13 cellular contexts compared by ENCODE assay signal in the genomic region with DNA sequence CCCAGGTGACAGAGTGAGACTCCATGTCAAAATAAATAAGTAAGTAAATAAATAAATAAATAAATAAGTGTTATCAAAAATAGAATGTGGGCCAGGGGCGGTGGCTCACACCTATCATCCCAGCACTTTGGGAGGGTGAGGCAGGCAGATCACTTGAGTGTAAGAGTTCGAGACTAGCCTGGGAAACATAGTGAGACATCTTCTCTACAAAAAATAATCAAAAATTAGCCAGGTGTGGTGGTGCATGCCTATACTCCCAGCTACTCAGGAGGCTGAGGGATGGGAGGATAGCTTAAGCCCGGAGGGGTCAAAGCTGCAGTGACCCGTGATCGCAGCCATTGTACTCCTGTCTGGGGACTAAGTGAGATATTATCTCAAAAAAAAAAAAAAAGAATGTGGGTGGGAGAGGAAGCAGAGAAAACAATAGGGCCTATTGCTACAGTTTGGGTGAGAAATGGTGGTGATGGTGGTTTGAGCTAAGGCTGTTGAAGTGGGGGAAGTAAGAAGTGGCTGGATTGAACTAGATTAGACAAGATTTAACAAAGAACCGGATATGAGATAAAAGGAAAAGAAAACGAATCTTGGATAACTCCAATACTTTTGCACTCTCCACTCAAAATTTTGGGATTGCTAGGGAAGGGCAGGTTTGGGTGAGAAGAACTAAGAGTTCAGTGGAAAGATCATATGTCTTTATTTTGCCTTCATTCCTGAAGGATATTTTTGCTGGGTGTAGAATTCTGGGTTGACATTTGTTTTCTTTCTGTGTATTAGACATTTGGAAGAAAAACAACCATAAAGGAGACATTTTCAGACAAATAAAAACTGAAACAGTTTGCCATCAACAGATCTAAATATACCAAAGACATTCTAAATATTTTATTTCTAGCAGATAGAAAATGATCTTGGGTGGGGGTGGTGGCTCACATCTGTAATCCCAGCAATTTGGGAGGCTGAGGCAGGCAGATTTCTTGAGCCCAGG. TPM values are rescaled to one million over a fixed set of nuclear protein-coding genes. Genes with fewer than 3 reads are reported as not detected.
DNase-seq lines count a peak whose midpoint lies in the region; ATAC-seq lines count a peak whose summit lies in the region.
"Had no signal": no experiment of that assay in that cellular context is flagged by ENCODE, and none has a peak within 500 bp of the region (broad histone marks: within the 10 kb centered on the region; RNA-seq: fewer than 3 reads in every experiment).

No MANE protein-coding gene starts in this region.

- intact Hi-C loops in naive thymus-derived CD4-positive, alpha-beta T cell (cut with micrococcal nuclease), result loop anchor here in 1 of 2 donors (2.0 kb wide), 1 partner anchor 16 kb away; no protein-coding TSS in a partner anchor

- peaks cover 4 to 11% of the 10 kb centered on the region in 2 donors for H3K4me1 ChIP-seq in naive thymus-derived CD4-positive, alpha-beta T cell (ENCODE audit: control insufficient read depth in 2 of 2, insufficient read depth in 2 of 2, low read length in 2 of 2)
- H3K4me1 ChIP-seq: ascending aorta, lower lobe of right lung, vagina had no signal

- no peak overlapping the region for H3K4me3 ChIP-seq in naive thymus-derived CD4-positive, alpha-beta T cell (ENCODE audit: low read length)
- H3K4me3 ChIP-seq: ascending aorta, BLaER1, lower lobe of right lung, vagina had no signal

- peak; percentile 21 for DNase-seq in Caki2 (ENCODE audit: low read depth)
- peak; percentile 68 for DNase-seq in activated CD8-positive, alpha-beta T cell treated with anti-CD3 and anti-CD28 coated beads, Interleukin-2, amount 10 ng/mL, durations not matched to agents 7 days and 5 days
- peak in 5 of 9 donors; percentile 10 to 30 (median 22) for DNase-seq in naive thymus-derived CD4-positive, alpha-beta T cell
- DNase-seq in NCI-H1436 treated with DMSO at 0.1 percent for 48 hours (lab: John Stamatoyannopoulos, UW), result no peak
- DNase-seq: lower lobe of right lung, NCI-H187 treated with DMSO at 0.1 percent for 48 hours, NCI-H526 treated with DMSO at 0.1 percent for 48 hours had no signal

- peak overlapping the region; percentile 94 for H3K27ac Mint-ChIP-seq in activated CD8-positive, alpha-beta T cell treated with anti-CD3 and anti-CD28 coated beads, Interleukin-2, amount 10 ng/mL, durations not matched to agents 7 days and 5 days
- H3K27ac Mint-ChIP-seq in naive thymus-derived CD4-positive, alpha-beta T cell, result peak overlapping the region; percentile 63 to 91 (median 75)

- peaks cover 36% of the 10 kb centered on the region for H3K4me1 Mint-ChIP-seq in activated CD8-positive, alpha-beta T cell treated with anti-CD3 and anti-CD28 coated beads, Interleukin-2, amount 10 ng/mL, durations not matched to agents 7 days and 5 days (ENCODE audit: low read depth)
- H3K4me1 Mint-ChIP-seq in naive thymus-derived CD4-positive, alpha-beta T cell, result peaks cover 19 to 40% (median 25%) of the 10 kb centered on the region in 7 donors

- peak; percentile 80 for ATAC-seq in activated CD8-positive, alpha-beta T cell treated with anti-CD3 and anti-CD28 coated beads, Interleukin-2, amount 10 ng/mL, durations not matched to agents 7 days and 5 days
- peak; percentile 56 for ATAC-seq in naive thymus-derived CD4-positive, alpha-beta T cell
- no peak for ATAC-seq in GM19463 (IDR thresholded peaks at IDR 0.05; ENCODE audit: unreplicated experiment)
- no peak for ATAC-seq in GM21825 (IDR thresholded peaks at IDR 0.05; ENCODE audit: unreplicated experiment)
- ATAC-seq: lower lobe of right lung had no signal

- in situ Hi-C loops in Caki2 (cut with HindIII; ENCODE audit: low pct_unique_long_range_greater_than_20kb, low sequenced_read_pairs), result no loop called here

- peaks cover 5% of the 10 kb centered on the region for H3K9me3 Mint-ChIP-seq in activated CD8-positive, alpha-beta T cell treated with anti-CD3 and anti-CD28 coated beads, Interleukin-2, amount 10 ng/mL, durations not matched to agents 7 days and 5 days (ENCODE audit: insufficient read depth)
- H3K9me3 Mint-ChIP-seq in naive thymus-derived CD4-positive, alpha-beta T cell, result peaks cover 0 to 9% (median 4%) of the 10 kb centered on the region in 11 donors

- H3K36me3 ChIP-seq in KOPT-K1 (ENCODE audit: insufficient read depth, low read length), result no peaks in the 10 kb centered on the region
- H3K36me3 ChIP-seq in naive thymus-derived CD4-positive, alpha-beta T cell (ENCODE audit: control insufficient read depth in 2 of 3, insufficient read depth in 3 of 3, low read length in 3 of 3), result no peaks in the 10 kb centered on the region
- H3K36me3 ChIP-seq: ascending aorta, BLaER1, lower lobe of right lung, vagina had no signal

- peak overlapping the region; percentile 65 for H3K27ac ChIP-seq in KOPT-K1 (ENCODE audit: low read depth, low read length, poor library complexity, severe bottlenecking)
- H3K27ac ChIP-seq in naive thymus-derived CD4-positive, alpha-beta T cell (ENCODE audit: low read depth, low read length), result no peak overlapping the region
- H3K27ac ChIP-seq: ascending aorta, BLaER1, lower lobe of right lung, vagina had no signal

- peaks cover 11% of the 10 kb centered on the region for H3K36me3 Mint-ChIP-seq in activated CD8-positive, alpha-beta T cell treated with anti-CD3 and anti-CD28 coated beads, Interleukin-2, amount 10 ng/mL, durations not matched to agents 7 days and 5 days (ENCODE audit: low read depth)
- H3K36me3 Mint-ChIP-seq in naive thymus-derived CD4-positive, alpha-beta T cell, result peaks cover 4 to 9% (median 5%) of the 10 kb centered on the region in 5 donors

- no peaks in the 10 kb centered on the region for H3K27me3 ChIP-seq in naive thymus-derived CD4-positive, alpha-beta T cell (ENCODE audit: control insufficient read depth in 2 of 2, insufficient read depth in 2 of 2, low read length in 2 of 2)
- H3K27me3 ChIP-seq: ascending aorta, BLaER1, vagina had no signal

- no peaks in the 10 kb centered on the region for H3K9me3 ChIP-seq in KOPT-K1 (ENCODE audit: insufficient read depth, low read length, poor library complexity, severe bottlenecking)
- H3K9me3 ChIP-seq in naive thymus-derived CD4-positive, alpha-beta T cell (ENCODE audit: control insufficient read depth in 2 of 3, low read length in 3 of 3), result no peaks in the 10 kb centered on the region
- H3K9me3 ChIP-seq: BLaER1, lower lobe of right lung, vagina had no signal

- no peaks in the 10 kb centered on the region for H3K27me3 Mint-ChIP-seq in activated CD8-positive, alpha-beta T cell treated with anti-CD3 and anti-CD28 coated beads, Interleukin-2, amount 10 ng/mL, durations not matched to agents 7 days and 5 days (ENCODE audit: low read depth)
- peaks cover 0 to under 1% (median 0%) of the 10 kb centered on the region in 5 donors for H3K27me3 Mint-ChIP-seq in naive thymus-derived CD4-positive, alpha-beta T cell

- peak overlapping the region; percentile 29 for H3K4me3 Mint-ChIP-seq in activated CD8-positive, alpha-beta T cell treated with anti-CD3 and anti-CD28 coated beads, Interleukin-2, amount 10 ng/mL, durations not matched to agents 7 days and 5 days
- H3K4me3 Mint-ChIP-seq in naive thymus-derived CD4-positive, alpha-beta T cell, result peak overlapping the region; percentile 17 to 74 (median 50)

- POLR2A ChIA-PET in activated CD8-positive, alpha-beta T cell treated with anti-CD3 and anti-CD28 coated beads, Interleukin-2, amount 10 ng/mL, durations not matched to agents 7 days and 5 days (lab: Charles Lee), result interaction anchor here (1.7 kb wide), 1 partner anchor 30 kb away, joined by 6 read pairs; no protein-coding TSS in a partner anchor
- POLR2A ChIA-PET in naive thymus-derived CD4-positive, alpha-beta T cell (lab: Charles Lee), result interaction anchor here (0.7 to 1.8 kb wide), 4 partner anchors 9 to 62 kb away, joined by 3 to 4 read pairs (median 4); no protein-coding TSS in a partner anchor

- CTCF ChIA-PET in activated CD8-positive, alpha-beta T cell treated with anti-CD3 and anti-CD28 coated beads, Interleukin-2, amount 10 ng/mL, durations not matched to agents 7 days and 5 days (lab: Charles Lee), result no interaction called here
- CTCF ChIA-PET in naive thymus-derived CD4-positive, alpha-beta T cell (lab: Charles Lee), result interaction anchor here (0.6 kb wide), 1 partner anchor 79 kb away, joined by 3 read pairs; no protein-coding TSS in a partner anchor

RNA-seq across cellular contexts. Expression of gene SPOCD1, which starts 57.1 kb away (rescaled TPM):
- total RNA-seq in Caki2 (2014; rRNA removed; shearing (Covaris generic); ENCODE audit: low replicate concordance), result 0.93 and 4.4 TPM in 2 replicates
- not detected for total RNA-seq in activated CD8-positive, alpha-beta T cell treated with anti-CD3 and anti-CD28 coated beads, Interleukin-2, amount 10 ng/mL, durations not matched to agents 7 days and 5 days
- under 1 TPM in 2 of 5 experiments, not detected in 3; 0.21 to 0.38 TPM for total RNA-seq in naive thymus-derived CD4-positive, alpha-beta T cell
- not detected for polyA plus RNA-seq in naive thymus-derived CD4-positive, alpha-beta T cell

Comparison
In these comparisons a context has a peak if more than half of its experiments do, and no peak if none do; other contexts are left out.
1. ATAC-seq: peak in activated CD8-positive, alpha-beta T cell treated with anti-CD3 and anti-CD28 coated beads, Interleukin-2, amount 10 ng/mL, durations not matched to agents 7 days and 5 days (single experiment) and naive thymus-derived CD4-positive, alpha-beta T cell (single experiment); none in GM19463 (single experiment) and GM21825 (single experiment).